21 cellular contexts compared by ENCODE assay signal in the genomic region with DNA sequence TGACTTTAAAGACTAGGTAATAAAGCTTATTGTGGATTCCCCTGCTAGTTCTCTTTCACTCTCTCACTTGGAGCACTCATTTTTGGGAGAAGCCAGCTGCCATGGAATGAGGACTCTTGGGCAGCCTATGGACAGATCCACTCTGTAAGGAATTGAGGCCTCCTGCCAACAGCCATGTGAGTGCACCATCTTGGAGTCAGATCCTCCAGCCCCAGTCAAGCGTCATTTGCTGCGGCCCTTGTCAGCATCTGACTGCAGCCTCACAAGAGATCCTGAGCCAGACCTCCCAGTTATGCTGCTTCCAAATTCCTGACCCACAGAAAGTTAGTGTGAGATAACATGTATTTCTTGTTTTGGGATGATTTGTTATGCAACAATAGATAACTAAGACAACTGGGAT.
DNase-seq lines count a peak whose midpoint lies in the region; ATAC-seq and TF ChIP-seq lines count a peak whose summit lies in the region.
"Had no signal": no experiment of that assay in that cellular context is flagged by ENCODE, and none has a peak within 500 bp of the region (broad histone marks: within the 10 kb centered on the region; RNA-seq: fewer than 3 reads in every experiment).

No MANE protein-coding gene starts in this region.

- no peak overlapping the region for H3K4me3 ChIP-seq in heart right ventricle
- no peak overlapping the region for H3K4me3 ChIP-seq in RWPE2 (ENCODE audit: severe bottlenecking)
- H3K4me3 ChIP-seq in mesenchymal stem cell (ENCODE audit: insufficient read depth in 1 of 2, low read depth in 1 of 2, low read length in 2 of 2), result no peak overlapping the region
- H3K4me3 ChIP-seq: A549; BLaER1 treated with 17β-estradiol and CSF1 and Interleukin-3, amounts not matched to agents 10 nM and 100 nM; GM23338 had no signal

- no peaks in the 10 kb centered on the region for H3K9me3 ChIP-seq in heart right ventricle
- H3K9me3 ChIP-seq in RWPE2 (ENCODE audit: severe bottlenecking), result no peaks in the 10 kb centered on the region
- no peaks in the 10 kb centered on the region for H3K9me3 ChIP-seq in mesenchymal stem cell (ENCODE audit: control insufficient read depth, low read length)
- H3K9me3 ChIP-seq: A549; BE2C; BLaER1 treated with 17β-estradiol and CSF1 and Interleukin-3, amounts not matched to agents 10 nM and 100 nM had no signal

- peak overlapping the region; percentile 45 to 67 for H3K18ac ChIP-seq in mesenchymal stem cell (ENCODE audit: low read depth in 1 of 2, low read length in 2 of 2)

- peak overlapping the region in 1 of 2 experiments; percentile 10 for H2BK12ac ChIP-seq in mesenchymal stem cell (ENCODE audit: low read length in 2 of 2)

- TF ChIP-seq CTCF in heart right ventricle (IDR thresholded peaks at IDR 0.05), result no peak
- TF ChIP-seq CTCF in RWPE2 (IDR thresholded peaks at IDR 0.05; ENCODE audit: poor library complexity, severe bottlenecking), result no peak

- H2BK15ac ChIP-seq in mesenchymal stem cell (ENCODE audit: low read depth, poor library complexity, severe bottlenecking), result no peak overlapping the region

- H3K4me1 ChIP-seq in heart right ventricle (peaks cover 0 to 26% (median 10%) of the 10 kb centered on the region in 9 donors), RWPE2 (ENCODE audit: insufficient read depth, poor library complexity, severe bottlenecking) (peaks cover 24% of the 10 kb centered on the region), mesenchymal stem cell (ENCODE audit: control insufficient read depth, insufficient read depth, low read depth, low read length) (peaks cover 2% of the 10 kb centered on the region)
- H3K4me1 ChIP-seq: A549 had no signal

- no peak overlapping the region for H3K23ac ChIP-seq in mesenchymal stem cell (ENCODE audit: low read length in 2 of 2)

- intact Hi-C loops in left ventricle myocardium superior (cut with micrococcal nuclease), result no loop called here
- intact Hi-C loops in heart right ventricle (cut with DNase I), result no loop called here

- peak overlapping the region in 1 of 2 experiments; percentile 57 for H3K4ac ChIP-seq in mesenchymal stem cell (ENCODE audit: low read depth in 1 of 2, low read length in 2 of 2)

- H4K8ac ChIP-seq in mesenchymal stem cell (ENCODE audit: low read length), result no peak overlapping the region

- H3K36me3 ChIP-seq in heart right ventricle (no peaks in the 10 kb centered on the region), RWPE2 (ENCODE audit: low read depth) (no peaks in the 10 kb centered on the region), mesenchymal stem cell (ENCODE audit: control insufficient read depth in 1 of 2, insufficient read depth in 2 of 2, low read depth in 1 of 2, low read length in 2 of 2) (no peaks in the 10 kb centered on the region)
- H3K36me3 ChIP-seq: BE2C; BLaER1 treated with 17β-estradiol and CSF1 and Interleukin-3, amounts not matched to agents 10 nM and 100 nM had no signal

- peak overlapping the region; percentile 57 for H4K91ac ChIP-seq in mesenchymal stem cell (ENCODE audit: low read length)

- H3K9ac ChIP-seq in mesenchymal stem cell (ENCODE audit: low read length), result no peak overlapping the region
- H3K9ac ChIP-seq: BLaER1 treated with 17β-estradiol and CSF1 and Interleukin-3, amounts not matched to agents 10 nM and 100 nM had no signal

- H3K4me2 ChIP-seq in mesenchymal stem cell (ENCODE audit: low read length, poor library complexity, severe bottlenecking), result no peak overlapping the region
- H3K4me2 ChIP-seq: A549; BLaER1 treated with 17β-estradiol and CSF1 and Interleukin-3, amounts not matched to agents 10 nM and 100 nM; GM23338 had no signal

- H2AK5ac ChIP-seq in mesenchymal stem cell (ENCODE audit: low read length, severe bottlenecking), result no peak overlapping the region

- ATAC-seq in left ventricle myocardium superior, result peak; percentile 39
- no peak for ATAC-seq in heart right ventricle
- no peak for ATAC-seq in RWPE2 (ENCODE audit: low read depth)
- ATAC-seq in GM18861 (IDR thresholded peaks at IDR 0.05; ENCODE audit: unreplicated experiment), result no peak
- ATAC-seq: A549, GM23338, HCT116 had no signal

- H2BK5ac ChIP-seq in mesenchymal stem cell (ENCODE audit: low read depth, low read length, poor library complexity, severe bottlenecking), result no peak overlapping the region

- H3K27ac ChIP-seq in heart right ventricle (no peak overlapping the region), RWPE2 (ENCODE audit: poor library complexity, severe bottlenecking) (peak overlapping the region; percentile 69), mesenchymal stem cell (ENCODE audit: low read length, poor library complexity, severe bottlenecking) (no peak overlapping the region)
- H3K27ac ChIP-seq: A549; BLaER1 treated with 17β-estradiol and CSF1 and Interleukin-3, amounts not matched to agents 10 nM and 100 nM had no signal

- H2BK120ac ChIP-seq in mesenchymal stem cell (ENCODE audit: low read depth, low read length), result no peak overlapping the region

- no peak overlapping the region for H3K14ac ChIP-seq in mesenchymal stem cell (ENCODE audit: low read length in 2 of 2)

- 72 to 87% methylated on average over 2 of the region's 2 CpGs for WGBS in heart right ventricle, 2 donors
- WGBS in mesenchymal stem cell, result 90% methylated on average over 2 of the region's 2 CpGs

- no peak overlapping the region for H2AFZ ChIP-seq in mesenchymal stem cell (ENCODE audit: low read depth, low read length)
- H2AFZ ChIP-seq: GM23338 had no signal

- DNase-seq in left ventricle myocardium superior, result peak; percentile 27
- DNase-seq in heart right ventricle, result no peak
- DNase-seq in RWPE2 (ENCODE audit: low spot score), result no peak
- DNase-seq in mesenchymal stem cell, result no peak
- DNase-seq in mesenteric fat pad (ENCODE audit: low spot score), result no peak
- DNase-seq: 8988T; ACHN; AML-193; BE2C; Calu3; CD4-positive, alpha-beta T cell; CD8-positive, alpha-beta memory T cell; DMS53; DMS79 treated with DMSO at 0.1 percent for 48 hours; GF-D8; H9 had no signal

- H3K27me3 ChIP-seq in heart right ventricle (no peaks in the 10 kb centered on the region), RWPE2 (ENCODE audit: insufficient read depth, poor library complexity, severe bottlenecking) (no peaks in the 10 kb centered on the region), mesenchymal stem cell (ENCODE audit: control insufficient read depth in 1 of 2, insufficient read depth in 1 of 2, low read length in 2 of 2) (peaks cover 0 to 31% of the 10 kb centered on the region in 2 experiments)
- H3K27me3 ChIP-seq: BE2C; BLaER1 treated with 17β-estradiol and CSF1 and Interleukin-3, amounts not matched to agents 10 nM and 100 nM had no signal

- no peaks in the 10 kb centered on the region for H3K79me1 ChIP-seq in mesenchymal stem cell (replicated peaks; ENCODE audit: low read length, poor library complexity, severe bottlenecking)
